7 cellular contexts compared by ENCODE assay signal in genomic region chr1:51958824-51959223, GRCh38. TPM values are rescaled to one million over a fixed set of nuclear protein-coding genes. Genes with fewer than 3 reads are reported as not detected.
"Had no signal": no experiment of that assay in that cellular context is flagged by ENCODE, and none has a peak within 500 bp of the region (broad histone marks: within the 10 kb centered on the region; RNA-seq: fewer than 3 reads in every experiment).

No MANE protein-coding gene starts in this region.

- ATAC-seq: HepG2 had no signal

- DNase-seq: IMR-90, KBM-7, KG1 had no signal

- H3K4me3 Mint-ChIP-seq: IgD-negative memory B cell had no signal

- H3K9me3 Mint-ChIP-seq: IgD-negative memory B cell had no signal

- FAIRE-seq: HepG2, HTR-8/SVneo had no signal

- H3K36me3 Mint-ChIP-seq: IgD-negative memory B cell had no signal

- H3K27ac ChIP-seq: HL-60 had no signal

- H3K27ac Mint-ChIP-seq: IgD-negative memory B cell had no signal

RNA-seq across cellular contexts. Expression of gene RAB3B, which starts 31.7 kb away (rescaled TPM):
- polyA plus RNA-seq: IgD-negative memory B cell had no signal
